ENCODE assay signal across 10 cellular contexts in the genomic region with DNA sequence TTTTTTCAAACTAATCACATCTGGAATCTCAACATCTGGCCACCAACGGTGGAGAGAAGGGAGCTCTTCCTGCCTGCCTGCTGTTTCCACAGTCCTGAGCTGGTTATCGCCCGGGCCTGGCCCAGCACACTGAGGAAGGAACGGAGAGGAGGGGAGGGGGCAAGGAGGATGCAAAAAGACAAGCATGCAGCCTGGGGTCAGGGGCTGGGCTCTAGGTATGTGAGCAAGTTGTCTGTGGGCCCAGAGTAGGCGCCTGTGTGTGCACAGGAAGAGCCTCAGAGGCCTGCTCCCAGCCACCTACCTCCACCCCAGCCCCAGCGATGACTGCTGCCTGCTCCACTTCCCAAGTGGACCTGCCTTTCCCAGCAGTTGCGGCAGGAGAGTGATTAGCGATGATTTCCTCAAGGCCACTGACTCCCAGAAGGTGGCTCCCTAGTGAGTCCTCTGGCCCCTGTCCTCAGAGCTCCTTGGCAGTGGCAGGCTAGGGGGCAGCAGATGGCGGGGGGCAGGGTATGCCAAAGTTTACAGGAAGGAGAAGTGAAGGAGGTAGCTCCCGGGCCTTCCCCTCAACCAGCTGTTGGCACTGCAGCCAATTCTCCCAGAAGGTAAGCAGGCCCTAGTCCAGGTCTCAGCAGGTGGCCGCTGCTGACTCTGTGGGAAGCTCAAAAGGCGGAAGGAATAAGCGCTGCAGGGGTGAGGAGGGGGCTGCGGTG. TPM values are rescaled to one million over a fixed set of nuclear protein-coding genes. Genes with fewer than 3 reads are reported as not detected.
DNase-seq lines count a peak whose midpoint lies in the region; ATAC-seq and TF ChIP-seq lines count a peak whose summit lies in the region.
"Had no signal": no experiment of that assay in that cellular context is flagged by ENCODE, and none has a peak within 500 bp of the region (broad histone marks: within the 10 kb centered on the region; RNA-seq: fewer than 3 reads in every experiment).

No MANE protein-coding gene starts in this region.

- H3K27ac Mint-ChIP-seq in neural progenitor cell = peak overlapping the region; percentile 78

- H3K4me1 ChIP-seq in HEK293 (ENCODE audit: control insufficient read depth, insufficient read depth, low read length) (peaks cover 2% of the 10 kb centered on the region; the same call in 1 of the 2 replicates), body of pancreas (peaks cover 18% of the 10 kb centered on the region), neural progenitor cell (peaks cover 24% of the 10 kb centered on the region)

- no peak overlapping the region for H3K4me3 Mint-ChIP-seq in neural progenitor cell

- H3F3A ChIP-seq in neural progenitor cell (ENCODE audit: low read depth) = peaks cover 18% of the 10 kb centered on the region

- POLR2A ChIA-PET in HEK293 (lab: Yijun Ruan, JAX) = no interaction called here

- no peak for TF ChIP-seq POLR2A in body of pancreas (IDR thresholded peaks at IDR 0.05)

- CTCF ChIA-PET in HEK293 (lab: Yijun Ruan, JAX) = interaction anchor here (0.5 to 1.6 kb wide), 6 partner anchors 10 to 252 kb away, joined by 3 to 4 read pairs (median 4); no protein-coding TSS in a partner anchor

- peaks cover 28% of the 10 kb centered on the region for H3K4me1 Mint-ChIP-seq in neural progenitor cell

- no peak overlapping the region for H3K9ac ChIP-seq in neural progenitor cell
- H3K9ac ChIP-seq: SK-N-SH had no signal

- TF ChIP-seq CTCF in HEK293 (tag by site-specific recombination; IDR thresholded peaks at IDR 0.05) (peak; percentile 91), body of pancreas (IDR thresholded peaks at IDR 0.05) (peak in 3 of 7 experiments; percentile 10 to 35 (median 15)), neural progenitor cell (IDR thresholded peaks at IDR 0.05) (no peak)

- H2AFZ ChIP-seq in neural progenitor cell (replicated peaks) = no peak overlapping the region

- no peaks in the 10 kb centered on the region for H3K27me3 ChIP-seq in body of pancreas
- H3K27me3 ChIP-seq in neural progenitor cell = no peaks in the 10 kb centered on the region
- H3K27me3 ChIP-seq: neutrophil had no signal

- DNase-seq in NCI-H2171 treated with DMSO at 0.1 percent for 48 hours (lab: John Stamatoyannopoulos, UW) (peak; percentile 91), body of pancreas (peak; percentile 68 to 89 (median 88)), neural progenitor cell (ENCODE audit: low spot score) (peak; percentile 50), anterior cingulate cortex (lab: John Stamatoyannopoulos, UW) (no peak), CD1c-positive myeloid dendritic cell (ENCODE audit: extremely low spot score) (no peak), ecto neural progenitor cell (ENCODE audit: low spot score) (no peak)
- DNase-seq: activated CD4-positive, alpha-beta T cell treated with anti-CD3 and anti-CD28 coated beads for 4 hours; SK-N-SH had no signal

- peaks cover 3% of the 10 kb centered on the region for H3K36me3 Mint-ChIP-seq in neural progenitor cell

- H3K36me3 ChIP-seq in HEK293 (ENCODE audit: control insufficient read depth in 2 of 2, insufficient read depth in 1 of 2, low read length in 2 of 2) (no peaks in the 10 kb centered on the region), body of pancreas (replicated peaks in 1 of 2; ENCODE audit: insufficient read depth in 1 of 2, low read depth in 2 of 2) (no peaks in the 10 kb centered on the region), neural progenitor cell (no peaks in the 10 kb centered on the region)
- H3K36me3 ChIP-seq: neutrophil had no signal

- 24 to 35% methylated on average over 9 to 14 of the region's 14 CpGs for WGBS in body of pancreas, 2 donors

- peak; percentile 84 for ATAC-seq in body of pancreas

- H3K4me2 ChIP-seq in neural progenitor cell = peak overlapping the region; percentile 32
- H3K4me2 ChIP-seq: SK-N-SH had no signal

- H3K9me3 Mint-ChIP-seq in neural progenitor cell = peaks cover 2% of the 10 kb centered on the region

- H3K9me3 ChIP-seq in HEK293 (ENCODE audit: control insufficient read depth, insufficient read depth, low read depth, low read length) = no peaks in the 10 kb centered on the region
- H3K9me3 ChIP-seq in body of pancreas = no peaks in the 10 kb centered on the region
- H3K9me3 ChIP-seq in neural progenitor cell (ENCODE audit: low read depth) = no peaks in the 10 kb centered on the region
- H3K9me3 ChIP-seq: neutrophil, SK-N-SH had no signal

- no peak overlapping the region for H3K27ac ChIP-seq in HEK293 (ENCODE audit: extremely low read depth, low read depth, low read length)
- H3K27ac ChIP-seq in body of pancreas = peak overlapping the region; percentile 44 to 78 (median 71)
- peak overlapping the region; percentile 65 for H3K27ac ChIP-seq in neural progenitor cell
- H3K27ac ChIP-seq: neutrophil had no signal

- intact Hi-C loops in body of pancreas (cut with DNase I) = no loop called here

- H3K4me3 ChIP-seq in HEK293 (ENCODE audit: low read depth, low read length) (no peak overlapping the region), body of pancreas (no peak overlapping the region), neural progenitor cell (no peak overlapping the region)

- peaks cover 2% of the 10 kb centered on the region for H3K27me3 Mint-ChIP-seq in neural progenitor cell (ENCODE audit: insufficient read depth, low read depth)

- no peaks in the 10 kb centered on the region for H3K79me2 ChIP-seq in neural progenitor cell (ENCODE audit: low read depth)

- H4K20me1 ChIP-seq in neural progenitor cell (ENCODE audit: low read depth) = peaks cover 4% of the 10 kb centered on the region

TF ChIP-seq in HEK293, 187 proteins besides CTCF, POLR2A, EP300 and RAD21 (continues in another document):
- TF ChIP-seq ZIC2 (tag by site-specific recombination; IDR thresholded peaks at IDR 0.05) = peak; percentile 100
- peak; percentile 68 for TF ChIP-seq EGR2 (tag by site-specific recombination; IDR thresholded peaks at IDR 0.05; ENCODE audit: low read depth)
- peak; percentile 52; the same call in 1 of the 2 replicates for TF ChIP-seq ZNF341 (tag by site-specific recombination; IDR thresholded peaks at IDR 0.05; ENCODE audit: low read depth)
- TF ChIP-seq ZNF423 (tag by site-specific recombination; IDR thresholded peaks at IDR 0.05) = peak; percentile 74
- TF ChIP-seq ZBTB20 (tag by site-specific recombination; IDR thresholded peaks at IDR 0.05) = peak; percentile 49; the same call in 1 of the 2 replicates
- peak; percentile 98 for TF ChIP-seq GLIS1 (tag by site-specific recombination; IDR thresholded peaks at IDR 0.05)
- no peak for TF ChIP-seq ZNF677 (tag by site-specific recombination; IDR thresholded peaks at IDR 0.05)
- TF ChIP-seq, protein P1, sequence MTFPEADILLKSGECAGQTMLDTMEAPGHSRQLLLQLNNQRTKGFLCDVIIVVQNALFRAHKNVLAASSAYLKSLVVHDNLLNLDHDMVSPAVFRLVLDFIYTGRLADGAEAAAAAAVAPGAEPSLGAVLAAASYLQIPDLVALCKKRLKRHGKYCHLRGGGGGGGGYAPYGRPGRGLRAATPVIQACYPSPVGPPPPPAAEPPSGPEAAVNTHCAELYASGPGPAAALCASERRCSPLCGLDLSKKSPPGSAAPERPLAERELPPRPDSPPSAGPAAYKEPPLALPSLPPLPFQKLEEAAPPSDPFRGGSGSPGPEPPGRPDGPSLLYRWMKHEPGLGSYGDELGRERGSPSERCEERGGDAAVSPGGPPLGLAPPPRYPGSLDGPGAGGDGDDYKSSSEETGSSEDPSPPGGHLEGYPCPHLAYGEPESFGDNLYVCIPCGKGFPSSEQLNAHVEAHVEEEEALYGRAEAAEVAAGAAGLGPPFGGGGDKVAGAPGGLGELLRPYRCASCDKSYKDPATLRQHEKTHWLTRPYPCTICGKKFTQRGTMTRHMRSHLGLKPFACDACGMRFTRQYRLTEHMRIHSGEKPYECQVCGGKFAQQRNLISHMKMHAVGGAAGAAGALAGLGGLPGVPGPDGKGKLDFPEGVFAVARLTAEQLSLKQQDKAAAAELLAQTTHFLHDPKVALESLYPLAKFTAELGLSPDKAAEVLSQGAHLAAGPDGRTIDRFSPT (tag by site-specific recombination; IDR thresholded peaks at IDR 0.05) = 0 out of 2 replicates have a peak, but pooled peaks have one; percentile 28
- TF ChIP-seq, protein P2, sequence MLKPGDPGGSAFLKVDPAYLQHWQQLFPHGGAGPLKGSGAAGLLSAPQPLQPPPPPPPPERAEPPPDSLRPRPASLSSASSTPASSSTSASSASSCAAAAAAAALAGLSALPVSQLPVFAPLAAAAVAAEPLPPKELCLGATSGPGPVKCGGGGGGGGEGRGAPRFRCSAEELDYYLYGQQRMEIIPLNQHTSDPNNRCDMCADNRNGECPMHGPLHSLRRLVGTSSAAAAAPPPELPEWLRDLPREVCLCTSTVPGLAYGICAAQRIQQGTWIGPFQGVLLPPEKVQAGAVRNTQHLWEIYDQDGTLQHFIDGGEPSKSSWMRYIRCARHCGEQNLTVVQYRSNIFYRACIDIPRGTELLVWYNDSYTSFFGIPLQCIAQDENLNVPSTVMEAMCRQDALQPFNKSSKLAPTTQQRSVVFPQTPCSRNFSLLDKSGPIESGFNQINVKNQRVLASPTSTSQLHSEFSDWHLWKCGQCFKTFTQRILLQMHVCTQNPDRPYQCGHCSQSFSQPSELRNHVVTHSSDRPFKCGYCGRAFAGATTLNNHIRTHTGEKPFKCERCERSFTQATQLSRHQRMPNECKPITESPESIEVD (tag by site-specific recombination; IDR thresholded peaks at IDR 0.05) = no peak
- TF ChIP-seq, protein P3, sequence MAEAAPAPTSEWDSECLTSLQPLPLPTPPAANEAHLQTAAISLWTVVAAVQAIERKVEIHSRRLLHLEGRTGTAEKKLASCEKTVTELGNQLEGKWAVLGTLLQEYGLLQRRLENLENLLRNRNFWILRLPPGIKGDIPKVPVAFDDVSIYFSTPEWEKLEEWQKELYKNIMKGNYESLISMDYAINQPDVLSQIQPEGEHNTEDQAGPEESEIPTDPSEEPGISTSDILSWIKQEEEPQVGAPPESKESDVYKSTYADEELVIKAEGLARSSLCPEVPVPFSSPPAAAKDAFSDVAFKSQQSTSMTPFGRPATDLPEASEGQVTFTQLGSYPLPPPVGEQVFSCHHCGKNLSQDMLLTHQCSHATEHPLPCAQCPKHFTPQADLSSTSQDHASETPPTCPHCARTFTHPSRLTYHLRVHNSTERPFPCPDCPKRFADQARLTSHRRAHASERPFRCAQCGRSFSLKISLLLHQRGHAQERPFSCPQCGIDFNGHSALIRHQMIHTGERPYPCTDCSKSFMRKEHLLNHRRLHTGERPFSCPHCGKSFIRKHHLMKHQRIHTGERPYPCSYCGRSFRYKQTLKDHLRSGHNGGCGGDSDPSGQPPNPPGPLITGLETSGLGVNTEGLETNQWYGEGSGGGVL (tag by site-specific recombination; IDR thresholded peaks at IDR 0.05) = peak; percentile 73
- no peak for TF ChIP-seq ZNF558 (tag by site-specific recombination; IDR thresholded peaks at IDR 0.05)
- TF ChIP-seq ZFHX2 (tag by site-specific recombination; conservative IDR thresholded peaks at IDR 0.05) = peak; percentile 68
- peak; percentile 68 for TF ChIP-seq GLIS2 (tag by site-specific recombination; IDR thresholded peaks at IDR 0.05)

RNA-seq across cellular contexts. Expression of a gene that starts 27.0 kb away (rescaled TPM):
- total RNA-seq in body of pancreas (10 to 100 TPM; 17.6 to 58.0 TPM), neural progenitor cell (ENCODE audit: low replicate concordance) (0.88 and 2.8 TPM in 2 replicates)

RNA-seq across cellular contexts. Expression of a gene that starts 46.4 kb away (rescaled TPM):
- 1 to 10 TPM; 4.9 to 7.8 TPM for total RNA-seq in body of pancreas
- 15.7 and 28.0 TPM in 2 replicates for total RNA-seq in neural progenitor cell (ENCODE audit: low replicate concordance)

Comparison
In these comparisons a context has a peak if more than half of its experiments do, and no peak if none do; other contexts are left out.
1. DNase-seq: peak in NCI-H2171 treated with DMSO at 0.1 percent for 48 hours (single experiment), body of pancreas (4 of 4) and neural progenitor cell (single experiment); none in anterior cingulate cortex (0 of 58), CD1c-positive myeloid dendritic cell (single experiment) and ecto neural progenitor cell (single experiment).